Comparison of ENCODE assay signal across 23 cellular contexts in genomic region chr4:109675843-109676242, GRCh38. TPM values are rescaled to one million over a fixed set of nuclear protein-coding genes. Genes with fewer than 3 reads are reported as not detected.
DNase-seq lines count a peak whose midpoint lies in the region; ATAC-seq, FAIRE-seq and TF ChIP-seq lines count a peak whose summit lies in the region.
"Had no signal": no experiment of that assay in that cellular context is flagged by ENCODE, and none has a peak within 500 bp of the region (broad histone marks: within the 10 kb centered on the region; RNA-seq: fewer than 3 reads in every experiment).

No MANE protein-coding gene starts in this region.

- no peaks in the 10 kb centered on the region for H3K27me3 Mint-ChIP-seq in activated CD8-positive, alpha-beta T cell treated with anti-CD3 and anti-CD28 coated beads for 36 hours
- no peaks in the 10 kb centered on the region for H3K27me3 Mint-ChIP-seq in activated CD8-positive, alpha-beta T cell treated with anti-CD3 and anti-CD28 coated beads, Interleukin-2, amount 10 ng/mL, durations not matched to agents 7 days and 5 days (ENCODE audit: low read depth)
- H3K27me3 Mint-ChIP-seq in CD4-positive, alpha-beta T cell: no peaks in the 10 kb centered on the region
- H3K27me3 Mint-ChIP-seq: B cell; CD4-positive, CD25-positive, alpha-beta regulatory T cell had no signal

- BruUV-seq in K562 (replicated peaks; lab: Mats Ljungman, UMichigan): no TSS peak

- H3K36me3 Mint-ChIP-seq in activated CD8-positive, alpha-beta T cell treated with anti-CD3 and anti-CD28 coated beads for 36 hours (ENCODE audit: low read depth): peaks cover 48% of the 10 kb centered on the region
- peaks cover 58% of the 10 kb centered on the region for H3K36me3 Mint-ChIP-seq in activated CD8-positive, alpha-beta T cell treated with anti-CD3 and anti-CD28 coated beads, Interleukin-2, amount 10 ng/mL, durations not matched to agents 7 days and 5 days (ENCODE audit: low read depth)
- H3K36me3 Mint-ChIP-seq in CD4-positive, alpha-beta T cell (ENCODE audit: low read depth): peaks cover 71% of the 10 kb centered on the region

- no peaks in the 10 kb centered on the region for H4K20me1 ChIP-seq in K562 (replicated peaks; ENCODE audit: control insufficient read depth, insufficient read depth, low read length)
- H4K20me1 ChIP-seq: BLaER1 had no signal

- peaks cover 10% of the 10 kb centered on the region for H3K9me3 Mint-ChIP-seq in activated CD8-positive, alpha-beta T cell treated with anti-CD3 and anti-CD28 coated beads for 36 hours
- peaks cover 15% of the 10 kb centered on the region for H3K9me3 Mint-ChIP-seq in activated CD8-positive, alpha-beta T cell treated with anti-CD3 and anti-CD28 coated beads, Interleukin-2, amount 10 ng/mL, durations not matched to agents 7 days and 5 days (ENCODE audit: insufficient read depth)
- peaks cover 8% of the 10 kb centered on the region for H3K9me3 Mint-ChIP-seq in CD4-positive, alpha-beta T cell
- H3K9me3 Mint-ChIP-seq: HFFc6 had no signal

- H3K4me3 Mint-ChIP-seq in activated CD8-positive, alpha-beta T cell treated with anti-CD3 and anti-CD28 coated beads for 36 hours: no peak overlapping the region
- H3K4me3 Mint-ChIP-seq in activated CD8-positive, alpha-beta T cell treated with anti-CD3 and anti-CD28 coated beads, Interleukin-2, amount 10 ng/mL, durations not matched to agents 7 days and 5 days: no peak overlapping the region
- no peak overlapping the region for H3K4me3 Mint-ChIP-seq in CD4-positive, alpha-beta T cell
- H3K4me3 Mint-ChIP-seq: B cell; CD4-positive, CD25-positive, alpha-beta regulatory T cell; GM23338; H9; HFFc6 had no signal

- CTCF ChIA-PET in activated CD8-positive, alpha-beta T cell treated with anti-CD3 and anti-CD28 coated beads for 36 hours (lab: Charles Lee): interaction anchor here (1.1 to 1.5 kb wide), 3 partner anchors 15 to 243 kb away, joined by 3 to 5 read pairs (median 3); no protein-coding TSS in a partner anchor
- CTCF ChIA-PET in activated CD8-positive, alpha-beta T cell treated with anti-CD3 and anti-CD28 coated beads, Interleukin-2, amount 10 ng/mL, durations not matched to agents 7 days and 5 days (lab: Charles Lee): no interaction called here
- CTCF ChIA-PET in CD4-positive, alpha-beta T cell (lab: Charles Lee): no interaction called here
- CTCF ChIA-PET in HEK293 (lab: Yijun Ruan, JAX) (interaction anchor here (0.6 kb wide), 1 partner anchor 61 kb away, joined by 3 read pairs; no protein-coding TSS in a partner anchor), K562 (lab: Yijun Ruan, JAX; ENCODE audit: low intra/inter-chr PET ratio) (no interaction called here)

- no peak for TF ChIP-seq EP300 in K562 (IDR thresholded peaks at IDR 0.05; ENCODE audit: low read length)

- TF ChIP-seq POLR2A in K562 (conservative IDR thresholded peaks at IDR 0.05): no peak

- H3K9me3 ChIP-seq in CD4-positive, alpha-beta T cell (ENCODE audit: control insufficient read depth, low read length): peaks cover 7% of the 10 kb centered on the region
- H3K9me3 ChIP-seq in HEK293 (ENCODE audit: control insufficient read depth, insufficient read depth, low read depth, low read length) (no peaks in the 10 kb centered on the region), K562 (replicated peaks; ENCODE audit: control insufficient read depth, insufficient read depth, low read depth, low read length) (peaks cover 2% of the 10 kb centered on the region; the same call in 1 of the 2 replicates), aorta (ENCODE audit: control insufficient read depth, low read length) (peaks cover 1% of the 10 kb centered on the region)
- H3K9me3 ChIP-seq: Caco-2 had no signal

- no peaks in the 10 kb centered on the region for H3K9me1 ChIP-seq in K562 (ENCODE audit: control insufficient read depth, insufficient read depth, low read length)

- no peaks in the 10 kb centered on the region for H3K4me1 ChIP-seq in HEK293 (ENCODE audit: control insufficient read depth, insufficient read depth, low read length)
- no peaks in the 10 kb centered on the region for H3K4me1 ChIP-seq in K562 (replicated peaks in 1 of 2; ENCODE audit: control insufficient read depth in 2 of 2, insufficient read depth in 2 of 2, low read length in 2 of 2)
- no peaks in the 10 kb centered on the region for H3K4me1 ChIP-seq in aorta (ENCODE audit: control insufficient read depth in 1 of 2, insufficient read depth in 2 of 2, low read length in 2 of 2)
- H3K4me1 ChIP-seq: BLaER1, Caco-2 had no signal

- in situ Hi-C loops in K562 (cut with MboI): no loop called here

- H2AFZ ChIP-seq in K562 (ENCODE audit: low read depth, low read length): no peak overlapping the region
- H2AFZ ChIP-seq: GM23338 had no signal

- no peak overlapping the region for H3K9ac ChIP-seq in K562 (ENCODE audit: insufficient read depth in 1 of 2, low read depth in 2 of 2, low read length in 2 of 2)
- H3K9ac ChIP-seq: BLaER1 had no signal

- no peak for FAIRE-seq in K562 (lab: Jason Lieb, UNC)
- FAIRE-seq: A204.1, G401.6, GM12892 had no signal

- H3K4me3 ChIP-seq in HEK293 (ENCODE audit: low read depth, low read length) (no peak overlapping the region), K562 (no peak overlapping the region), aorta (ENCODE audit: low read length in 2 of 2) (no peak overlapping the region)
- H3K4me3 ChIP-seq: BLaER1, GM23338 had no signal

- H3K79me2 ChIP-seq in K562 (ENCODE audit: control insufficient read depth, insufficient read depth, low read length): no peaks in the 10 kb centered on the region

- 24% methylated on average over 1 of the region's 1 CpG for WGBS in K562 (ENCODE audit: insufficient coverage, low coverage, missing lambda C conversion rate)
- WGBS in aorta, 2 donors: 93 to 100% methylated on average over 1 of the region's 1 CpG

- H3K4me2 ChIP-seq in K562 (ENCODE audit: insufficient read depth, low read length): no peak overlapping the region
- H3K4me2 ChIP-seq: BLaER1, GM23338 had no signal

- H3K27ac Mint-ChIP-seq in activated CD8-positive, alpha-beta T cell treated with anti-CD3 and anti-CD28 coated beads for 36 hours: peak overlapping the region; percentile 19
- no peak overlapping the region for H3K27ac Mint-ChIP-seq in activated CD8-positive, alpha-beta T cell treated with anti-CD3 and anti-CD28 coated beads, Interleukin-2, amount 10 ng/mL, durations not matched to agents 7 days and 5 days
- peak overlapping the region; percentile 71 for H3K27ac Mint-ChIP-seq in CD4-positive, alpha-beta T cell
- H3K27ac Mint-ChIP-seq: B cell, GM23338, H9, HFFc6 had no signal

- H3K36me3 ChIP-seq in HEK293 (ENCODE audit: control insufficient read depth in 2 of 2, insufficient read depth in 1 of 2, low read length in 2 of 2) (no peaks in the 10 kb centered on the region), K562 (ENCODE audit: control insufficient read depth, insufficient read depth, low read length) (no peaks in the 10 kb centered on the region), aorta (ENCODE audit: control insufficient read depth in 1 of 2, insufficient read depth in 2 of 2, low read length in 1 of 2) (no peaks in the 10 kb centered on the region)

- TF ChIP-seq CTCF in activated CD8-positive, alpha-beta T cell treated with anti-CD3 and anti-CD28 coated beads for 36 hours (IDR thresholded peaks at IDR 0.05): no peak
- TF ChIP-seq CTCF in CD4-positive, alpha-beta T cell (IDR thresholded peaks at IDR 0.05): no peak
- no peak for TF ChIP-seq CTCF in HEK293 (tag by site-specific recombination; IDR thresholded peaks at IDR 0.05)
- TF ChIP-seq CTCF in K562 (IDR thresholded peaks at IDR 0.05 in 2 of 3, conservative IDR thresholded peaks at IDR 0.05 in 1 of 3; ENCODE audit: insufficient read depth in 2 of 3, low read depth in 1 of 3, low read length in 3 of 3): no peak

- POLR2A ChIA-PET in activated CD8-positive, alpha-beta T cell treated with anti-CD3 and anti-CD28 coated beads for 36 hours (lab: Charles Lee): interaction anchor here (0.9 kb wide), 1 partner anchor 113 kb away, joined by 3 read pairs; no protein-coding TSS in a partner anchor
- POLR2A ChIA-PET in activated CD8-positive, alpha-beta T cell treated with anti-CD3 and anti-CD28 coated beads, Interleukin-2, amount 10 ng/mL, durations not matched to agents 7 days and 5 days (lab: Charles Lee): no interaction called here
- POLR2A ChIA-PET in CD4-positive, alpha-beta T cell (lab: Charles Lee): no interaction called here
- POLR2A ChIA-PET in HEK293 (lab: Yijun Ruan, JAX) (no interaction called here), K562 (lab: Yijun Ruan, JAX) (no interaction called here)

- no peak for TF ChIP-seq RAD21 in K562 (CRISPR knock-in tag; conservative IDR thresholded peaks at IDR 0.05 in 1 of 2, IDR thresholded peaks at IDR 0.05 in 1 of 2)

- no peaks in the 10 kb centered on the region for H3K27me3 ChIP-seq in CD4-positive, alpha-beta T cell (ENCODE audit: control insufficient read depth, insufficient read depth, low read length)
- no peaks in the 10 kb centered on the region for H3K27me3 ChIP-seq in K562 (ENCODE audit: control insufficient read depth in 2 of 2, insufficient read depth in 2 of 2, low read length in 2 of 2)
- no peaks in the 10 kb centered on the region for H3K27me3 ChIP-seq in aorta (ENCODE audit: control insufficient read depth in 1 of 2, insufficient read depth in 2 of 2, low read length in 1 of 2)
- H3K27me3 ChIP-seq: BLaER1 had no signal

- H3K27ac ChIP-seq in CD4-positive, alpha-beta T cell (ENCODE audit: low read depth, low read length): no peak overlapping the region
- H3K27ac ChIP-seq in HEK293 (ENCODE audit: extremely low read depth, low read depth, low read length): no peak overlapping the region
- H3K27ac ChIP-seq in K562 (ENCODE audit: extremely low read depth, low read depth, low read length): no peak overlapping the region
- H3K27ac ChIP-seq in caudate nucleus (ENCODE audit: low read depth, low read length): no peak overlapping the region
- no peak overlapping the region for H3K27ac ChIP-seq in aorta (ENCODE audit: low read depth in 1 of 2, low read length in 2 of 2)
- H3K27ac ChIP-seq: 22Rv1, BLaER1, C4-2B had no signal

- no peak for ATAC-seq in activated CD8-positive, alpha-beta T cell treated with anti-CD3 and anti-CD28 coated beads for 36 hours
- no peak for ATAC-seq in activated CD8-positive, alpha-beta T cell treated with anti-CD3 and anti-CD28 coated beads, Interleukin-2, amount 10 ng/mL, durations not matched to agents 7 days and 5 days
- no peak for ATAC-seq in CD4-positive, alpha-beta T cell (ENCODE audit: poor library complexity)
- ATAC-seq in K562 (no peak), aorta (ENCODE audit: low FRiP score) (no peak)
- ATAC-seq: GM23338, HCT116 had no signal

- intact Hi-C loops in activated CD8-positive, alpha-beta T cell treated with anti-CD3 and anti-CD28 coated beads for 36 hours (cut with micrococcal nuclease): no loop called here
- intact Hi-C loops in CD4-positive, alpha-beta T cell (cut with DNase I, micrococcal nuclease): no loop called here
- intact Hi-C loops in K562 (cut with micrococcal nuclease) (no loop called here), aorta (cut with DNase I) (no loop called here)

- no peak for DNase-seq in activated CD8-positive, alpha-beta T cell treated with anti-CD3 and anti-CD28 coated beads for 36 hours
- DNase-seq in activated CD8-positive, alpha-beta T cell treated with anti-CD3 and anti-CD28 coated beads, Interleukin-2, amount 10 ng/mL, durations not matched to agents 7 days and 5 days: no peak
- DNase-seq in CD4-positive, alpha-beta T cell: no peak
- DNase-seq in K562 (ENCODE audit: extremely low read depth in 1 of 4, low spot score in 3 of 4): no peak
- DNase-seq in caudate nucleus (lab: John Stamatoyannopoulos, UW): no peak
- no peak for DNase-seq in aorta
- DNase-seq in NCI-H2171 treated with DMSO at 0.1 percent for 48 hours (lab: John Stamatoyannopoulos, UW): no peak
- DNase-seq: Caco-2; CD4-positive, CD25-positive, alpha-beta regulatory T cell; DMS153; DND-41; H9; HFFc6 had no signal

- H3K4me1 Mint-ChIP-seq in activated CD8-positive, alpha-beta T cell treated with anti-CD3 and anti-CD28 coated beads for 36 hours (ENCODE audit: low read depth): peaks cover 28% of the 10 kb centered on the region
- no peaks in the 10 kb centered on the region for H3K4me1 Mint-ChIP-seq in activated CD8-positive, alpha-beta T cell treated with anti-CD3 and anti-CD28 coated beads, Interleukin-2, amount 10 ng/mL, durations not matched to agents 7 days and 5 days (ENCODE audit: low read depth)
- H3K4me1 Mint-ChIP-seq in CD4-positive, alpha-beta T cell (ENCODE audit: low read depth): peaks cover 40% of the 10 kb centered on the region
- H3K4me1 Mint-ChIP-seq: B cell, GM23338, H9 had no signal

RNA-seq across cellular contexts. Expression of gene CASP6, which starts 27.4 kb away (rescaled TPM):
- total RNA-seq in activated CD8-positive, alpha-beta T cell treated with anti-CD3 and anti-CD28 coated beads for 36 hours: 10 to 100 TPM; 19.1 to 28.3 TPM
- total RNA-seq in activated CD8-positive, alpha-beta T cell treated with anti-CD3 and anti-CD28 coated beads, Interleukin-2, amount 10 ng/mL, durations not matched to agents 7 days and 5 days: 10 to 100 TPM; 24.1 to 25.5 TPM
- 1 to 10 TPM; 5.4 to 5.5 TPM for total RNA-seq in CD4-positive, alpha-beta T cell
- 8.4 and 10.8 TPM in 2 replicates for total RNA-seq in K562 (2011; cell fraction: chromatin; rRNA removed; ENCODE audit: low replicate concordance)
- total RNA-seq in K562 (2011; cell fraction: nucleolus; rRNA removed): 6.1 and 7.5 TPM in 2 replicates
- total RNA-seq in K562 (2011; cell fraction: nucleoplasm; rRNA removed): 5.4 and 8.3 TPM in 2 replicates
- 34.3 and 39.1 TPM in 2 replicates for total RNA-seq in K562 (2014; rRNA removed)
- total RNA-seq in K562 (2014; rRNA removed; fragmentation: Illumina TruSeq; extraction: Trizol): 31.7 and 42.2 TPM in 2 replicates
- total RNA-seq in K562 (2015; rRNA removed; fragmentation: Illumina TruSeq; extraction: Trizol): 47.7 and 48.1 TPM in 2 replicates
- total RNA-seq in K562 (2021): 20.8 and 22.3 TPM in 2 replicates
- 56.7 and 72.7 TPM in 2 replicates for polyA plus RNA-seq in K562 (2011; rRNA removed)
- polyA plus RNA-seq in K562 (2011; cell fraction: cytosol; rRNA removed): 24.9 and 48.9 TPM in 2 replicates
- 9.4 and 11.0 TPM in 2 replicates for polyA plus RNA-seq in K562 (2011; cell fraction: nucleus; rRNA removed)
- 31.2 and 32.9 TPM in 2 replicates for polyA plus RNA-seq in K562 (2012)
- polyA plus RNA-seq in K562 (2014; fragmentation: Illumina TruSeq; extraction: Trizol): 52.1 and 57.5 TPM in 2 replicates
- 10 to 100 TPM; 23.0 to 31.7 TPM for polyA plus RNA-seq in K562 (2014; fragmentation: Nextera tagmentation; extraction: Ambion mirVana)
- 47.4 and 50.9 TPM in 2 replicates for polyA plus RNA-seq in K562 (2014; rRNA removed)
- 62.8 and 69.4 TPM in 2 replicates for polyA minus RNA-seq in K562 (2011; rRNA and poly(A)+ RNA removed)
- polyA minus RNA-seq in K562 (2011; cell fraction: cytosol; rRNA and poly(A)+ RNA removed): 16.0 and 25.0 TPM in 2 replicates
- polyA minus RNA-seq in K562 (2011; cell fraction: nucleus; rRNA and poly(A)+ RNA removed): 2.0 and 8.3 TPM in 2 replicates
- 10 to 100 TPM; 11.1 to 19.3 TPM for total RNA-seq in aorta
- 10 to 100 TPM; 14.2 to 30.1 TPM for polyA plus RNA-seq in aorta

RNA-seq across cellular contexts. Expression of gene PLA2G12A, which starts 54.0 kb away (rescaled TPM):
- 10 to 100 TPM; 32.0 to 35.6 TPM for total RNA-seq in activated CD8-positive, alpha-beta T cell treated with anti-CD3 and anti-CD28 coated beads for 36 hours
- 10 to 100 TPM; 13.6 to 20.4 TPM for total RNA-seq in activated CD8-positive, alpha-beta T cell treated with anti-CD3 and anti-CD28 coated beads, Interleukin-2, amount 10 ng/mL, durations not matched to agents 7 days and 5 days
- 10 to 100 TPM in 1 of 2 experiments, 1 to 10 TPM in 1; 9.6 to 10.5 TPM for total RNA-seq in CD4-positive, alpha-beta T cell
- total RNA-seq in K562 (2011; cell fraction: chromatin; rRNA removed; ENCODE audit: low replicate concordance): 43.6 and 47.1 TPM in 2 replicates
- total RNA-seq in K562 (2011; cell fraction: nucleolus; rRNA removed): 20.8 and 67.1 TPM in 2 replicates
- 55.1 and 66.2 TPM in 2 replicates for total RNA-seq in K562 (2011; cell fraction: nucleoplasm; rRNA removed)
- total RNA-seq in K562 (2014; rRNA removed) (29.4 and 39.8 TPM in 2 replicates), K562 (2014; rRNA removed; fragmentation: Illumina TruSeq; extraction: Trizol) (132 and 135 TPM in 2 replicates), K562 (2015; rRNA removed; fragmentation: Illumina TruSeq; extraction: Trizol) (98.1 and 103 TPM in 2 replicates), K562 (2021) (92.3 and 94.7 TPM in 2 replicates), aorta (10 to 100 TPM; 32.4 to 34.5 TPM)
- polyA plus RNA-seq in K562 (2011; rRNA removed) (202 and 226 TPM in 2 replicates), K562 (2014; fragmentation: Illumina TruSeq; extraction: Trizol) (77.9 and 80.5 TPM in 2 replicates), K562 (2014; fragmentation: Nextera tagmentation; extraction: Ambion mirVana) (10 to 100 TPM; 24.2 to 24.6 TPM), K562 (2014; rRNA removed) (38.0 and 50.3 TPM in 2 replicates), aorta (10 to 100 TPM; 10.3 to 12.8 TPM)
- polyA plus RNA-seq in K562 (2011; cell fraction: cytosol; rRNA removed): 38.2 and 45.9 TPM in 2 replicates
- polyA plus RNA-seq in K562 (2011; cell fraction: nucleus; rRNA removed): 49.3 and 54.8 TPM in 2 replicates
- 95.6 and 100 TPM in 2 replicates for polyA plus RNA-seq in K562 (2012)
- 228 and 290 TPM in 2 replicates for polyA minus RNA-seq in K562 (2011; rRNA and poly(A)+ RNA removed)
- 60.1 and 93.2 TPM in 2 replicates for polyA minus RNA-seq in K562 (2011; cell fraction: cytosol; rRNA and poly(A)+ RNA removed)
- 12.9 and 16.7 TPM in 2 replicates for polyA minus RNA-seq in K562 (2011; cell fraction: nucleus; rRNA and poly(A)+ RNA removed)

Comparison
In these comparisons a context has a peak if more than half of its experiments do, and no peak if none do; other contexts are left out.
1. CTCF ChIA-PET loops: an anchor here in activated CD8-positive, alpha-beta T cell treated with anti-CD3 and anti-CD28 coated beads for 36 hours (1.1 to 1.5 kb wide) and HEK293 (0.6 kb wide); none called in activated CD8-positive, alpha-beta T cell treated with anti-CD3 and anti-CD28 coated beads, Interleukin-2, amount 10 ng/mL, durations not matched to agents 7 days and 5 days, CD4-positive, alpha-beta T cell and K562.